ENCODE assay signal across 7 cellular contexts in genomic region chr2:233251306-233252116, GRCh38. TPM values are rescaled to one million over a fixed set of nuclear protein-coding genes. Genes with fewer than 3 reads are reported as not detected.
A peak's percentile ranks its signal among the peaks of the same experiment; 100 is the strongest.
DNase-seq lines count a peak whose midpoint lies in the region; ATAC-seq and TF ChIP-seq lines count a peak whose summit lies in the region.

ATG16L1 (plus strand) TSS chr2:233251673; CDS start chr2:233251828, 155 bp downstream.

- in situ Hi-C loops in astrocyte of the cerebellum (cut with HindIII; ENCODE audit: low sequenced_read_pairs): no loop called here

- DNase-seq in NCI-H2029 treated with DMSO at 0.1 percent for 48 hours (lab: John Stamatoyannopoulos, UW) (peak; percentile 72), T-helper 9 cell (peak; percentile 92), astrocyte of the cerebellum (ENCODE audit: low read depth) (peak; percentile 89), hepatic stellate cell (ENCODE audit: low spot score) (peak; percentile 98), renal cortical epithelial cell (ENCODE audit: low read depth) (peak; percentile 87)

- peak within 1 kb of the TSS; percentile 79 for H3K4me3 ChIP-seq in astrocyte of the cerebellum (ENCODE audit: low read depth, low read length)

- ATAC-seq in GM18508 (IDR thresholded peaks at IDR 0.05; ENCODE audit: insufficient read depth, unreplicated experiment) (peak; percentile 75), HG03025 (IDR thresholded peaks at IDR 0.05; ENCODE audit: low FRiP score, unreplicated experiment) (peak; percentile 91)

- peak; percentile 95 for TF ChIP-seq CTCF in astrocyte of the cerebellum (IDR thresholded peaks at IDR 0.05; ENCODE audit: low read depth, low read length, missing control alignments)

RNA-seq across cellular contexts. Expression of gene ATG16L1, which starts in this region (rescaled TPM):
- 44.0 and 63.9 TPM in 2 replicates for total RNA-seq in renal cortical epithelial cell

Comparison
In these comparisons a context has a peak if more than half of its experiments do, and no peak if none do; other contexts are left out.
1. Peak in every context shown above with its lines: DNase-seq, ATAC-seq and H3K4me3 ChIP-seq.